ENCODE assay signal across 26 cellular contexts in genomic region chr10:28986856-28987255, GRCh38.
"Had no signal": no experiment of that assay in that cellular context is flagged by ENCODE, and none has a peak within 500 bp of the region (broad histone marks: within the 10 kb centered on the region; RNA-seq: fewer than 3 reads in every experiment).

No MANE protein-coding gene starts in this region.

- H3K4me3 Mint-ChIP-seq: endodermal cell, memory B cell, mesothelial cell of epicardium, natural killer cell, neural progenitor cell had no signal

- H3K9me3 ChIP-seq: heart left ventricle, left ventricle myocardium inferior, lower lobe of right lung, ovary, right atrium auricular region, sigmoid colon, stomach, thoracic aorta, transverse colon had no signal

- H3K4me2 ChIP-seq: neural progenitor cell had no signal

- H3K4me3 ChIP-seq: coronary artery, heart left ventricle, left ventricle myocardium inferior, lower lobe of right lung, neural progenitor cell, ovary, right atrium auricular region, sigmoid colon, skin epidermis, stomach, thoracic aorta, transverse colon had no signal

- ATAC-seq: heart left ventricle, lower lobe of right lung, natural killer cell had no signal

- H3K27ac ChIP-seq: coronary artery, heart left ventricle, left ventricle myocardium inferior, lower lobe of right lung, neural progenitor cell, ovary, sigmoid colon, skin epidermis, stomach, transverse colon had no signal

- H3K27ac Mint-ChIP-seq: endodermal cell, memory B cell, mesothelial cell of epicardium, natural killer cell, neural progenitor cell had no signal

- H3K36me3 Mint-ChIP-seq: memory B cell, mesothelial cell of epicardium, natural killer cell, neural progenitor cell had no signal

- H3K9ac ChIP-seq: neural progenitor cell had no signal

- H2AFZ ChIP-seq: neural progenitor cell had no signal

- DNase-seq: effector CD4-positive, alpha-beta T cell; endodermal cell; heart left ventricle; hippocampal formation; left ventricle myocardium inferior; lower lobe of right lung; natural killer cell; nucleus accumbens; ovary; sigmoid colon; stimulated activated CD4-positive, alpha-beta T cell treated with anti-CD3 and anti-CD28 coated beads, Interleukin-2, amount 100 ng/mL, for 24 hours; stimulated activated CD4-positive, alpha-beta T cell treated with anti-CD3 and anti-CD28 coated beads, Interleukin-4, amount 100 ng/mL, for 4 hours; stimulated activated naive CD4-positive, alpha-beta T cell; stomach; substantia nigra; transverse colon had no signal

- H3K4me1 ChIP-seq: neural progenitor cell had no signal

- H3K9me3 Mint-ChIP-seq: endodermal cell, mesothelial cell of epicardium, natural killer cell, neural progenitor cell had no signal

- H3K36me3 ChIP-seq: heart left ventricle, left ventricle myocardium inferior, lower lobe of right lung, neural progenitor cell, ovary, right atrium auricular region, sigmoid colon, stomach, thoracic aorta, transverse colon had no signal

- FAIRE-seq: endothelial cell of umbilical vein, frontal cortex, islet of Langerhans had no signal

- H3K27me3 ChIP-seq: heart left ventricle, neural progenitor cell, ovary, right atrium auricular region, sigmoid colon, stomach, transverse colon had no signal
